In genomic region chr4:98659741-98660507, GRCh38 we compare ENCODE assay signal across 9 cellular contexts. TPM values are rescaled to one million over a fixed set of nuclear protein-coding genes. Genes with fewer than 3 reads are reported as not detected.
DNase-seq lines count a peak whose midpoint lies in the region; ATAC-seq and TF ChIP-seq lines count a peak whose summit lies in the region.
"Had no signal": no experiment of that assay in that cellular context is flagged by ENCODE, and none has a peak within 500 bp of the region (broad histone marks: within the 10 kb centered on the region; RNA-seq: fewer than 3 reads in every experiment).

No MANE protein-coding gene starts in this region.

- TF ChIP-seq POLR2A in breast epithelium (IDR thresholded peaks at IDR 0.05) = no peak

- peaks cover 4% of the 10 kb centered on the region for H3K36me3 Mint-ChIP-seq in MCF 10A (ENCODE audit: insufficient read depth, unreplicated experiment)
- peaks cover 7% of the 10 kb centered on the region for H3K36me3 Mint-ChIP-seq in activated naive CD8-positive, alpha-beta T cell

- intact Hi-C loops in MCF 10A (cut with micrococcal nuclease) (loop anchor here (2.0 to 10.0 kb wide), 4 partner anchors 178 to 399 kb away; partner anchors contain the start of gene RAP1GDS1), breast epithelium (cut with DNase I; ENCODE audit: low total_unique reads) (no loop called here)

- H3K27ac Mint-ChIP-seq in MCF 10A (ENCODE audit: low read depth, unreplicated experiment) = no peak overlapping the region
- peak overlapping the region; percentile 43 for H3K27ac Mint-ChIP-seq in activated naive CD8-positive, alpha-beta T cell

- H3K4me3 Mint-ChIP-seq in MCF 10A (ENCODE audit: unreplicated experiment) = no peak overlapping the region
- H3K4me3 Mint-ChIP-seq in activated naive CD8-positive, alpha-beta T cell = peak overlapping the region; percentile 73

- H3K36me3 ChIP-seq in breast epithelium (no peaks in the 10 kb centered on the region), iPS-20b (ENCODE audit: insufficient read depth, low read depth, low read length) (no peaks in the 10 kb centered on the region), thoracic aorta (no peaks in the 10 kb centered on the region)
- no peaks in the 10 kb centered on the region for H3K36me3 ChIP-seq in effector memory CD4-positive, alpha-beta T cell (ENCODE audit: control insufficient read depth, insufficient read depth, low read length)
- H3K36me3 ChIP-seq: neutrophil had no signal

- H3K4me3 ChIP-seq in breast epithelium (no peak overlapping the region), iPS-20b (ENCODE audit: low read length) (peak overlapping the region; percentile 94), thoracic aorta (peak overlapping the region; percentile 87)
- no peak overlapping the region for H3K4me3 ChIP-seq in effector memory CD4-positive, alpha-beta T cell (ENCODE audit: insufficient read depth, low read depth, low read length, poor library complexity, severe bottlenecking)

- no peaks in the 10 kb centered on the region for H3K27me3 Mint-ChIP-seq in MCF 10A (ENCODE audit: insufficient read depth, unreplicated experiment)
- no peaks in the 10 kb centered on the region for H3K27me3 Mint-ChIP-seq in activated naive CD8-positive, alpha-beta T cell

- no peaks in the 10 kb centered on the region for H3K9me3 Mint-ChIP-seq in MCF 10A (ENCODE audit: unreplicated experiment)
- no peaks in the 10 kb centered on the region for H3K9me3 Mint-ChIP-seq in activated naive CD8-positive, alpha-beta T cell (ENCODE audit: low read depth)

- CTCF ChIA-PET in MCF 10A (lab: Yijun Ruan, JAX) = interaction anchor here (0.6 to 1.9 kb wide), 8 partner anchors 12 to 335 kb away, joined by 3 to 9 read pairs (median 3); no protein-coding TSS in a partner anchor

- peaks cover 39% of the 10 kb centered on the region for H3K4me1 Mint-ChIP-seq in MCF 10A (ENCODE audit: insufficient read depth, unreplicated experiment)
- peaks cover 85% of the 10 kb centered on the region for H3K4me1 Mint-ChIP-seq in activated naive CD8-positive, alpha-beta T cell (ENCODE audit: low read depth)

- H3K27ac ChIP-seq in breast epithelium (peak overlapping the region in 1 of 2 donors; percentile 23), iPS-20b (ENCODE audit: low read length) (no peak overlapping the region), thoracic aorta (peak overlapping the region; percentile 77 to 83)
- H3K27ac ChIP-seq in effector memory CD4-positive, alpha-beta T cell (ENCODE audit: insufficient read depth, low read length, poor library complexity, severe bottlenecking) = no peak overlapping the region
- H3K27ac ChIP-seq: neutrophil had no signal

- no peak for TF ChIP-seq CTCF in MCF 10A (IDR thresholded peaks at IDR 0.05; ENCODE audit: unreplicated experiment)
- no peak for TF ChIP-seq CTCF in breast epithelium (IDR thresholded peaks at IDR 0.05)
- no peak for TF ChIP-seq CTCF in thoracic aorta (IDR thresholded peaks at IDR 0.05)

- H3K27me3 ChIP-seq in breast epithelium (no peaks in the 10 kb centered on the region), iPS-20b (ENCODE audit: insufficient read depth, low read length) (peaks cover 46% of the 10 kb centered on the region), thoracic aorta (replicated peaks; ENCODE audit: insufficient read depth) (no peaks in the 10 kb centered on the region)
- no peaks in the 10 kb centered on the region for H3K27me3 ChIP-seq in effector memory CD4-positive, alpha-beta T cell (replicated peaks; ENCODE audit: control insufficient read depth, insufficient read depth, low read length, poor library complexity, severe bottlenecking)

- no peak for ATAC-seq in thoracic aorta (ENCODE audit: insufficient number of reproducible peaks, low FRiP score, low read depth)

- H3K9me3 ChIP-seq in breast epithelium (no peaks in the 10 kb centered on the region), iPS-20b (ENCODE audit: insufficient read depth, low read depth, low read length) (peaks cover 8% of the 10 kb centered on the region; the same call in 1 of the 2 replicates), thoracic aorta (no peaks in the 10 kb centered on the region)
- no peaks in the 10 kb centered on the region for H3K9me3 ChIP-seq in effector memory CD4-positive, alpha-beta T cell (ENCODE audit: control insufficient read depth, low read length)
- H3K9me3 ChIP-seq: neutrophil had no signal

- POLR2A ChIA-PET in MCF 10A (lab: Yijun Ruan, JAX) = interaction anchor here (0.7 to 3.4 kb wide), 14 partner anchors 9 to 398 kb away, joined by 3 to 21 read pairs (median 4); partner anchors contain the start of genes EIF4E and RAP1GDS1

- H3K4me1 ChIP-seq in breast epithelium (peaks cover 0 to 3% of the 10 kb centered on the region in 2 donors), iPS-20b (ENCODE audit: insufficient read depth, low read length) (peaks cover 41% of the 10 kb centered on the region; the same call in 1 of the 2 replicates), thoracic aorta (ENCODE audit: control insufficient read depth in 1 of 2, low read depth in 2 of 2) (peaks cover 11 to 35% of the 10 kb centered on the region in 2 donors)
- H3K4me1 ChIP-seq in effector memory CD4-positive, alpha-beta T cell (ENCODE audit: control insufficient read depth, insufficient read depth, low read length, poor library complexity, severe bottlenecking) = peaks cover 56% of the 10 kb centered on the region

- peak; percentile 69 for DNase-seq in MCF 10A (ENCODE audit: unreplicated experiment)
- DNase-seq in breast epithelium (ENCODE audit: low spot score in 2 of 2) = no peak
- no peak for DNase-seq in thoracic aorta (ENCODE audit: low spot score)
- DNase-seq in effector memory CD4-positive, alpha-beta T cell = no peak
- no peak for DNase-seq in hypothalamus (lab: John Stamatoyannopoulos, UW)
- no peak for DNase-seq in NCI-H1105 treated with DMSO at 0.1 percent for 48 hours (lab: John Stamatoyannopoulos, UW)

- no peak overlapping the region for H3K9ac ChIP-seq in iPS-20b (ENCODE audit: low read depth, low read length)

- BruUV-seq in MCF 10A (replicated peaks; lab: Mats Ljungman, UMichigan) = no TSS peak

RNA-seq across cellular contexts. Expression of gene TSPAN5, which starts 1.5 kb away (rescaled TPM):
- 18.5 and 19.8 TPM in 2 replicates for total RNA-seq in MCF 10A (2022)
- 10 to 100 TPM in 2 of 3 donors, 1 to 10 TPM in 1; 1.9 to 17.7 (median 12.8) TPM for total RNA-seq in breast epithelium
- total RNA-seq in thoracic aorta = 10 to 100 TPM in 1 of 2 donors, 1 to 10 TPM in 1; 7.7 to 11.4 TPM

Comparison
In these comparisons a context has a peak if more than half of its experiments do, and no peak if none do; other contexts are left out.
1. H3K27ac ChIP-seq: peak in thoracic aorta (2 of 2); none in iPS-20b (single experiment) and effector memory CD4-positive, alpha-beta T cell (single experiment).
2. H3K4me3 ChIP-seq: peak in iPS-20b (single experiment) and thoracic aorta (single experiment); none in breast epithelium (0 of 3) and effector memory CD4-positive, alpha-beta T cell (single experiment).